22 cellular contexts compared by ENCODE assay signal in the genomic region with DNA sequence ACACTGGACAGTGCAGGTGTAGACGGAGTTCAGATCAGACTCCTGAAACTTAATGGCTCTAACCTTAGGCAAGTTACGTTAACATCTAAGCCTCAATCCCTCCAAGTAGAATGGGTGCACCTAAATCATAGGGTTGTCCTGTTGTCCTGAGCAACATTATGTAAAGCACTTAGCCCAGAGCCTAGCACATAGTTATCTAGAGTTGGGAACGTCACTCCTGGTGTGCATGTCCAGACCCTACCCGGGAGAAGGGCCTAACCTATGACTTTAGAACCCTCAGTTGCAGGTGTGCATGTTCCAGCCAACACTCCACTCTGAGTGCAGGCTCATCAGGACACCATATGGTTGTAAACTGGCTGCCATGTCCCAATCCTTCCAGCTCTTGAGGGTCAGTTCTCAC.
"Had no signal": no experiment of that assay in that cellular context is flagged by ENCODE, and none has a peak within 500 bp of the region (broad histone marks: within the 10 kb centered on the region; RNA-seq: fewer than 3 reads in every experiment).

No MANE protein-coding gene starts in this region.

- H3K4me3 ChIP-seq: pancreas, psoas muscle, smooth muscle cell, testis had no signal

- H3K4me1 ChIP-seq: pancreas, psoas muscle had no signal

- DNase-seq: activated CD4-positive, alpha-beta T cell treated with anti-CD3 and anti-CD28 coated beads for 36 hours; activated CD4-positive, CD25-positive, alpha-beta regulatory T cell; activated gamma-delta T cell; activated naive CD4-positive, alpha-beta T cell treated with anti-CD3 and anti-CD28 coated beads, Interleukin-2, amount 10 ng/mL, durations not matched to agents 7 days and 5 days; activated naive CD8-positive, alpha-beta T cell treated with anti-CD3 and anti-CD28 coated beads, Interleukin-2, amount 10 ng/mL, durations not matched to agents 7 days and 5 days; brain microvascular endothelial cell; central memory CD4-positive, alpha-beta T cell; dermis blood vessel endothelial cell; effector CD8-positive, alpha-beta T cell; left ventricle myocardium superior; nephron progenitor cell; pancreas; psoas muscle; stimulated activated CD4-positive, alpha-beta T cell treated with anti-CD3 and anti-CD28 coated beads, Interleukin-1b, Interleukin-23, amount 100 ng/mL, for 48 hours; stimulated activated CD4-positive, alpha-beta T cell treated with anti-CD3 and anti-CD28 coated beads, Interleukin-4, amount 100 ng/mL, for 4 hours; stimulated activated CD8-positive, alpha-beta memory T cell treated with anti-CD3 and anti-CD28 coated beads, Interleukin-4, amount 100 ng/mL, for 48 hours; stimulated activated naive CD4-positive, alpha-beta T cell; T-helper 1 cell had no signal

- H3K27me3 Mint-ChIP-seq: activated CD4-positive, alpha-beta T cell treated with anti-CD3 and anti-CD28 coated beads for 36 hours; activated naive CD4-positive, alpha-beta T cell treated with anti-CD3 and anti-CD28 coated beads, Interleukin-2, amount 10 ng/mL, durations not matched to agents 7 days and 5 days; activated naive CD8-positive, alpha-beta T cell treated with anti-CD3 and anti-CD28 coated beads, Interleukin-2, amount 10 ng/mL, durations not matched to agents 7 days and 5 days had no signal

- ATAC-seq: activated CD4-positive, alpha-beta T cell treated with anti-CD3 and anti-CD28 coated beads for 36 hours; left ventricle myocardium superior; pancreas had no signal

- H3K4me1 Mint-ChIP-seq: activated CD4-positive, alpha-beta T cell treated with anti-CD3 and anti-CD28 coated beads for 36 hours; activated naive CD4-positive, alpha-beta T cell treated with anti-CD3 and anti-CD28 coated beads, Interleukin-2, amount 10 ng/mL, durations not matched to agents 7 days and 5 days; activated naive CD8-positive, alpha-beta T cell treated with anti-CD3 and anti-CD28 coated beads, Interleukin-2, amount 10 ng/mL, durations not matched to agents 7 days and 5 days had no signal

- H3K27me3 ChIP-seq: brain microvascular endothelial cell, pancreas, testis had no signal

- H3K27ac ChIP-seq: brain microvascular endothelial cell, pancreas, psoas muscle had no signal

- H3K9me3 Mint-ChIP-seq: activated naive CD4-positive, alpha-beta T cell treated with anti-CD3 and anti-CD28 coated beads, Interleukin-2, amount 10 ng/mL, durations not matched to agents 7 days and 5 days; activated naive CD8-positive, alpha-beta T cell treated with anti-CD3 and anti-CD28 coated beads, Interleukin-2, amount 10 ng/mL, durations not matched to agents 7 days and 5 days; activated T-helper 1 cell treated with anti-CD3 and anti-CD28 coated beads, Interleukin-12 subunit alpha, Interleukin-12 subunit beta, Interleukin-2, Interleukin-4 antibody, amounts not matched to agents 30 ng/mL and 10 ng/mL and 1 ng/mL, durations not matched to agents 14 hours and 24 hours and 36 hours; nephron progenitor cell; T-helper 2 cell treated with Interferon-gamma antibody and Interleukin-4, amounts not matched to agents 5 μg/mL and 100 μg/mL, for 36 hours had no signal

- H3K9me3 ChIP-seq: pancreas, psoas muscle, testis had no signal

- H3K27ac Mint-ChIP-seq: activated naive CD4-positive, alpha-beta T cell treated with anti-CD3 and anti-CD28 coated beads, Interleukin-2, amount 10 ng/mL, durations not matched to agents 7 days and 5 days; activated naive CD8-positive, alpha-beta T cell treated with anti-CD3 and anti-CD28 coated beads, Interleukin-2, amount 10 ng/mL, durations not matched to agents 7 days and 5 days; activated T-helper 1 cell treated with anti-CD3 and anti-CD28 coated beads, Interleukin-12 subunit alpha, Interleukin-12 subunit beta, Interleukin-2, Interleukin-4 antibody, amounts not matched to agents 30 ng/mL and 10 ng/mL and 1 ng/mL, durations not matched to agents 14 hours and 24 hours and 36 hours; nephron progenitor cell had no signal

- H3K4me3 Mint-ChIP-seq: activated CD4-positive, alpha-beta T cell treated with anti-CD3 and anti-CD28 coated beads for 36 hours; activated naive CD4-positive, alpha-beta T cell treated with anti-CD3 and anti-CD28 coated beads, Interleukin-2, amount 10 ng/mL, durations not matched to agents 7 days and 5 days; activated naive CD8-positive, alpha-beta T cell treated with anti-CD3 and anti-CD28 coated beads, Interleukin-2, amount 10 ng/mL, durations not matched to agents 7 days and 5 days; activated T-helper 1 cell treated with anti-CD3 and anti-CD28 coated beads, Interleukin-12 subunit alpha, Interleukin-12 subunit beta, Interleukin-2, Interleukin-4 antibody, amounts not matched to agents 30 ng/mL and 10 ng/mL and 1 ng/mL, durations not matched to agents 14 hours and 24 hours and 36 hours; nephron progenitor cell; T-helper 2 cell treated with Interferon-gamma antibody and Interleukin-4, amounts not matched to agents 5 μg/mL and 100 μg/mL, for 36 hours had no signal
